Comparison of ENCODE assay signal across 18 cellular contexts in genomic region chr16:67333315-67333714, GRCh38. TPM values are rescaled to one million over a fixed set of nuclear protein-coding genes. Genes with fewer than 3 reads are reported as not detected.
"Had no signal": no experiment of that assay in that cellular context is flagged by ENCODE, and none has a peak within 500 bp of the region (broad histone marks: within the 10 kb centered on the region; RNA-seq: fewer than 3 reads in every experiment).

No MANE protein-coding gene starts in this region.

- FAIRE-seq: pancreas, small intestine, urothelium cell line had no signal

- DNase-seq: naive thymus-derived CD8-positive, alpha-beta T cell; nephron progenitor cell; nucleus accumbens; pancreas; right cardiac atrium; right lobe of liver; sigmoid colon; small intestine; stimulated activated CD4-positive, alpha-beta T cell treated with anti-CD3 and anti-CD28 coated beads, Interleukin-15, amount 100 ng/mL, for 24 hours; stimulated activated CD4-positive, alpha-beta T cell treated with anti-CD3 and anti-CD28 coated beads, Interleukin-2, amount 100 ng/mL, for 24 hours; stimulated activated CD4-positive, alpha-beta T cell treated with anti-CD3 and anti-CD28 coated beads, Interleukin-2, amount 100 ng/mL, for 48 hours; stimulated activated CD4-positive, alpha-beta T cell treated with anti-CD3 and anti-CD28 coated beads, Interleukin-4, amount 100 ng/mL, for 24 hours; stimulated activated naive B cell treated with anti-CD40 and anti-IgM and Interleukin-4, amounts not matched to agents 10 μg/mL and 1 μg/mL and 100 μg/mL, for 72 hours; stimulated activated naive CD4-positive, alpha-beta T cell treated with Interleukin-2 at 50 U/mL for 16 hours; stomach; thyroid gland; trophoblast cell had no signal

RNA-seq across cellular contexts. Expression of gene LRRC36, which starts 6.7 kb away (rescaled TPM):
- polyA plus RNA-seq: naive thymus-derived CD8-positive, alpha-beta T cell had no signal

RNA-seq across cellular contexts. Expression of gene TPPP3, which starts 60.0 kb away (rescaled TPM):
- polyA plus RNA-seq: naive thymus-derived CD8-positive, alpha-beta T cell had no signal
